Comparison of ENCODE assay signal across 8 cellular contexts in genomic region chr1:206797534-206798383, GRCh38. TPM values are rescaled to one million over a fixed set of nuclear protein-coding genes. Genes with fewer than 3 reads are reported as not detected.
A peak's percentile ranks its signal among the peaks of the same experiment; 100 is the strongest.
DNase-seq lines count a peak whose midpoint lies in the region; ATAC-seq and TF ChIP-seq lines count a peak whose summit lies in the region.

No MANE protein-coding gene starts in this region.

- no peak overlapping the region for H3K4me2 ChIP-seq in SK-N-SH

- TF ChIP-seq CTCF in AG04450 (IDR thresholded peaks at IDR 0.05; ENCODE audit: low read depth, low read length) (peak; percentile 53), GM12875 (IDR thresholded peaks at IDR 0.05; ENCODE audit: borderline replicate concordance, insufficient read depth, low read depth, low read length) (peak; percentile 90), SK-N-SH (IDR thresholded peaks at IDR 0.05) (peak; percentile 59)

- no peak for TF ChIP-seq EP300 in SK-N-SH (IDR thresholded peaks at IDR 0.05; ENCODE audit: borderline replicate concordance in 1 of 2, low read depth in 1 of 2, low read length in 1 of 2)

- H3K79me2 ChIP-seq in SK-N-SH (ENCODE audit: insufficient read depth): no peaks in the 10 kb centered on the region

- H3K9me2 ChIP-seq in SK-N-SH: no peaks in the 10 kb centered on the region

- no peaks in the 10 kb centered on the region for H3K4me1 ChIP-seq in SK-N-SH (ENCODE audit: control insufficient read depth in 1 of 2, insufficient read depth in 2 of 2, low read depth in 1 of 2, low read length in 1 of 2)
- H3K4me1 ChIP-seq in iPS DF 6.9 (ENCODE audit: control insufficient read depth, insufficient read depth, low read length): no peaks in the 10 kb centered on the region; the same call in 1 of the 2 replicates

- whole genome bisulfite sequencing in SK-N-SH (ENCODE audit: low lambda C conversion rate): 39% methylated on average over 8 of the region's 8 CpGs
- no CpG with 5 or more reads among the region's 8 CpGs for WGBS in iPS DF 6.9 (ENCODE audit: insufficient coverage, insufficient read length)

- H3K36me3 ChIP-seq in SK-N-SH (replicated peaks in 1 of 2; ENCODE audit: control insufficient read depth in 1 of 2, insufficient read depth in 2 of 2, low read length in 1 of 2) (no peaks in the 10 kb centered on the region), iPS DF 6.9 (ENCODE audit: control insufficient read depth, insufficient read depth, low read length) (no peaks in the 10 kb centered on the region)

- no peaks in the 10 kb centered on the region; the same call in 1 of the 2 replicates for H3K9me3 ChIP-seq in AG04450 (ENCODE audit: control insufficient read depth, insufficient read depth, low read length)
- no peaks in the 10 kb centered on the region for H3K9me3 ChIP-seq in SK-N-SH
- H3K9me3 ChIP-seq in iPS DF 6.9 (ENCODE audit: control insufficient read depth, insufficient read depth, low read length): no peaks in the 10 kb centered on the region

- H4K20me1 ChIP-seq in SK-N-SH (ENCODE audit: insufficient read depth): no peaks in the 10 kb centered on the region

- POLR2A ChIA-PET in AG04450 (lab: Yijun Ruan, JAX) (no interaction called here), SK-N-SH (lab: Yijun Ruan, JAX) (no interaction called here)

- no peak overlapping the region for H3K9ac ChIP-seq in SK-N-SH

- no peak overlapping the region for H3K4me3 ChIP-seq in AG04450 (ENCODE audit: low read depth, low read length)
- H3K4me3 ChIP-seq in GM12875 (ENCODE audit: low read depth, low read length): no peak overlapping the region
- no peak overlapping the region for H3K4me3 ChIP-seq in SK-N-SH (ENCODE audit: low read depth in 2 of 2, low read length in 1 of 2)
- H3K4me3 ChIP-seq in iPS DF 6.9 (ENCODE audit: low read length): no peak overlapping the region

- ATAC-seq in GM18511 (IDR thresholded peaks at IDR 0.05; ENCODE audit: unreplicated experiment) (no peak), HG03439 (IDR thresholded peaks at IDR 0.05; ENCODE audit: unreplicated experiment) (no peak), GM21825 (IDR thresholded peaks at IDR 0.05; ENCODE audit: unreplicated experiment) (no peak)

- peaks cover 2% of the 10 kb centered on the region for H3K27me3 ChIP-seq in AG04450 (ENCODE audit: control insufficient read depth, insufficient read depth, low read length)
- 0 out of 2 replicates have a peak, but pooled peaks cover 8% of the 10 kb centered on the region for H3K27me3 ChIP-seq in SK-N-SH (ENCODE audit: insufficient read depth)
- no peaks in the 10 kb centered on the region for H3K27me3 ChIP-seq in iPS DF 6.9 (ENCODE audit: control insufficient read depth, insufficient read depth, low read length)

- no peaks in the 10 kb centered on the region for H3F3A ChIP-seq in SK-N-SH (replicated peaks; ENCODE audit: insufficient read depth)

- peak; percentile 40; the same call in 1 of the 2 replicates for TF ChIP-seq RAD21 in SK-N-SH (IDR thresholded peaks at IDR 0.05; ENCODE audit: low read length)

- H3K27ac ChIP-seq in AG04450 (ENCODE audit: low read depth, low read length): no peak overlapping the region
- H3K27ac ChIP-seq in SK-N-SH (ENCODE audit: low read depth in 2 of 2, low read length in 1 of 2): no peak overlapping the region
- H3K27ac ChIP-seq in iPS DF 6.9 (ENCODE audit: low read length): no peak overlapping the region

- DNase-seq in AG04450 (ENCODE audit: low read depth, low spot score) (no peak), SK-N-SH (peak; percentile 27), iPS DF 6.9 (ENCODE audit: low read depth, low spot score) (peak; percentile 33), nucleus accumbens (lab: John Stamatoyannopoulos, UW) (no peak)

- no peak overlapping the region for H2AFZ ChIP-seq in SK-N-SH (ENCODE audit: low read depth)

- CTCF ChIA-PET in AG04450 (lab: Charles Lee): interaction anchor here (1.0 kb wide), 1 partner anchor 10 kb away, joined by 5 read pairs; no protein-coding TSS in a partner anchor
- CTCF ChIA-PET in SK-N-SH (lab: Yijun Ruan, JAX): interaction anchor here (0.8 to 2.5 kb wide), 9 partner anchors 10 to 214 kb away, joined by 3 to 13 read pairs (median 5); partner anchors contain the start of gene IL19

TF ChIP-seq in SK-N-SH, 30 proteins besides CTCF, POLR2A, EP300 and RAD21:
- TF ChIP-seq JUND (IDR thresholded peaks at IDR 0.05): no peak
- TF ChIP-seq SMC3 (IDR thresholded peaks at IDR 0.05; ENCODE audit: low read depth, low read length): peak; percentile 30; the same call in 1 of the 2 replicates
- TF ChIP-seq TEAD4 (IDR thresholded peaks at IDR 0.05; ENCODE audit: borderline replicate concordance, insufficient read depth): no peak

RNA-seq across cellular contexts. Expression of gene IL10, which starts 25.5 kb away (rescaled TPM):
- polyA plus RNA-seq in AG04450 (2011; rRNA removed): not detected in 2 replicates
- polyA minus RNA-seq in AG04450 (2011; rRNA and poly(A)+ RNA removed): not detected in 2 replicates
- polyA plus RNA-seq in SK-N-SH (2012; rRNA removed): not detected in 2 replicates
- polyA plus RNA-seq in SK-N-SH (2012; cell fraction: cytosol; rRNA removed): not detected in 2 replicates
- not detected in 2 replicates for polyA plus RNA-seq in SK-N-SH (2012; cell fraction: nucleus; rRNA removed)

RNA-seq across cellular contexts. Expression of gene IL19, which starts 27.2 kb away (rescaled TPM):
- polyA plus RNA-seq in AG04450 (2011; rRNA removed) (0.07 TPM in 1 of 2 replicates, not detected in the other), SK-N-SH (2012; rRNA removed) (not detected in 2 replicates)
- 0.35 TPM in 1 of 2 replicates, not detected in the other for polyA minus RNA-seq in AG04450 (2011; rRNA and poly(A)+ RNA removed)
- not detected in 2 replicates for polyA plus RNA-seq in SK-N-SH (2012; cell fraction: cytosol; rRNA removed)
- 0.07 TPM in 1 of 2 replicates, not detected in the other for polyA plus RNA-seq in SK-N-SH (2012; cell fraction: nucleus; rRNA removed)

Comparison
In these comparisons a context has a peak if more than half of its experiments do, and no peak if none do; other contexts are left out.
1. DNase-seq: peak in SK-N-SH (single experiment) and iPS DF 6.9 (single experiment); none in AG04450 (single experiment) and nucleus accumbens (0 of 56).
2. Peak in every context shown above with its lines, with median percentiles within 50 percentile points of each other: CTCF ChIP-seq.